In the genomic region with DNA sequence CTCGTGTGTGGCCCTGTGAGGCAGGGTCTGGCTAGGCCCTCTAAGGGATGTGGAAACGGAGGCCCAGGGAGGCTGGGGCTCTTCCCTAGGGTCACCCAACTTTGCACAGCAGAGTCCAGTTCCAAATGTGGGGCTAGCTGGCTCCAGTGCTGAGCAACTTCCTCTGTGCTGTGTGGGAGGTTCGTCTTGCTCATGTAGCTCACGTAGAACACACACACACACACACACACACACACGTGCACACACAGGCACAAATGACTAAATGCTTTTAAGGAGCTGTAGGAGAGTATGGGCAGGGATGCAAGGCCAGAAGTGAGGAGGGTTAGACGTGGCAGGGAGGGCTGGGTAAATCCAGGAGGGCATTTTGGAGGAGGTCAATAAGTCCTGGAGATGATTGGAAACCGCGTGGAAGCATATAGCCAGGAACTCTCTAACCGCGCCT, we compare ENCODE assay signal across 8 cellular contexts.
DNase-seq lines count a peak whose midpoint lies in the region; ATAC-seq and TF ChIP-seq lines count a peak whose summit lies in the region.

No MANE protein-coding gene starts in this region.

- peak overlapping the region; percentile 30 for H3K27ac ChIP-seq in cingulate gyrus (ENCODE audit: low read depth, low read length)
- H3K27ac ChIP-seq in spleen = peak overlapping the region in 7 of 8 donors; percentile 63 to 86 (median 71)
- H3K27ac ChIP-seq in sigmoid colon = no peak overlapping the region
- no peak overlapping the region for H3K27ac ChIP-seq in PC-9

- POLR2A ChIA-PET in PC-9 (lab: Charles Lee; ENCODE audit: unreplicated experiment) = no interaction called here

- H3K36me3 ChIP-seq in spleen (no peaks in the 10 kb centered on the region), sigmoid colon (no peaks in the 10 kb centered on the region), PC-9 (ENCODE audit: low read depth) (no peaks in the 10 kb centered on the region)

- H3K4me1 ChIP-seq in spleen (peaks cover 36 to 63% (median 54%) of the 10 kb centered on the region in 6 donors), sigmoid colon (peaks cover 0 to 12% (median 0%) of the 10 kb centered on the region in 4 donors), PC-9 (replicated peaks; ENCODE audit: insufficient read depth) (peaks cover 17% of the 10 kb centered on the region)

- H4K20me1 ChIP-seq in PC-9 (ENCODE audit: insufficient read depth) = no peaks in the 10 kb centered on the region

- CTCF ChIA-PET in PC-9 (lab: Charles Lee) = interaction anchor here (0.8 kb wide), 1 partner anchor 1694 kb away, joined by 6 read pairs; no protein-coding TSS in a partner anchor

- WGBS in spleen, 5 donors = 38 to 67% (median 43%) methylated on average over 10 of the region's 10 CpGs
- 58 to 83% methylated on average over 10 of the region's 10 CpGs for WGBS in sigmoid colon, 2 donors

- DNase-seq in MV-4-11 (lab: John Stamatoyannopoulos, UW) (peak; percentile 83), spleen (peak; percentile 83), sigmoid colon (no peak), HUDEP-2 (lab: John Stamatoyannopoulos, UW; ENCODE audit: unreplicated experiment in 76 of 76) (no peak), PC-9 (no peak), COR-L47 (lab: John Stamatoyannopoulos, UW) (no peak)

- H3F3A ChIP-seq in PC-9 (ENCODE audit: insufficient read depth, low read depth) = no peaks in the 10 kb centered on the region

- H3K4me2 ChIP-seq in PC-9 = no peak overlapping the region

- no peaks in the 10 kb centered on the region for H3K9me3 ChIP-seq in spleen
- H3K9me3 ChIP-seq in sigmoid colon = no peaks in the 10 kb centered on the region
- no peaks in the 10 kb centered on the region for H3K9me3 ChIP-seq in PC-9 (ENCODE audit: insufficient read depth, low read depth)

- H3K27me3 ChIP-seq in spleen (replicated peaks in 1 of 7) (peaks cover 0 to 12% (median 0%) of the 10 kb centered on the region in 7 donors), sigmoid colon (peaks cover 0 to 9% (median 0%) of the 10 kb centered on the region in 3 donors), PC-9 (ENCODE audit: insufficient read depth, low read depth) (no peaks in the 10 kb centered on the region)

- TF ChIP-seq CTCF in spleen (IDR thresholded peaks at IDR 0.05 in 8 of 11, conservative IDR thresholded peaks at IDR 0.05 in 3 of 11) = no peak
- no peak for TF ChIP-seq CTCF in sigmoid colon (IDR thresholded peaks at IDR 0.05)
- TF ChIP-seq CTCF in PC-9 (conservative IDR thresholded peaks at IDR 0.05) = no peak

- no peak for TF ChIP-seq EP300 in sigmoid colon (IDR thresholded peaks at IDR 0.05)

- H3K4me3 ChIP-seq in spleen (peak overlapping the region in 1 of 8 donors; percentile 47), sigmoid colon (no peak overlapping the region), PC-9 (no peak overlapping the region)

- no peaks in the 10 kb centered on the region for H3K9me2 ChIP-seq in PC-9 (ENCODE audit: insufficient read depth)

- H2AFZ ChIP-seq in PC-9 = no peak overlapping the region

- no peaks in the 10 kb centered on the region for H3K79me2 ChIP-seq in PC-9 (ENCODE audit: low read depth)

- ATAC-seq in GM21390 (IDR thresholded peaks at IDR 0.05; ENCODE audit: unreplicated experiment) = peak; percentile 15

- no peak for TF ChIP-seq POLR2A in spleen (IDR thresholded peaks at IDR 0.05)
- no peak for TF ChIP-seq POLR2A in sigmoid colon (IDR thresholded peaks at IDR 0.05)

- intact Hi-C loops in spleen (cut with DNase I; ENCODE audit: low total_unique reads) = no loop called here
- intact Hi-C loops in sigmoid colon (cut with DNase I) = no loop called here
- intact Hi-C loops in PC-9 (cut with micrococcal nuclease; ENCODE audit: unreplicated experiment) = no loop called here

- no TSS peak for BruUV-seq in PC-9 (replicated peaks; lab: Mats Ljungman, UMichigan)

Comparison
In these comparisons a context has a peak if more than half of its experiments do, and no peak if none do; other contexts are left out.
1. DNase-seq: peak in MV-4-11 (single experiment) and spleen (single experiment); none in sigmoid colon (single experiment), HUDEP-2 (0 of 76), PC-9 (0 of 2) and COR-L47 (single experiment).
2. H3K27ac ChIP-seq: peak in cingulate gyrus (single experiment) and spleen (7 of 8); none in sigmoid colon (0 of 4) and PC-9 (single experiment).